Comparison of ENCODE assay signal across 31 cellular contexts in the genomic region with DNA sequence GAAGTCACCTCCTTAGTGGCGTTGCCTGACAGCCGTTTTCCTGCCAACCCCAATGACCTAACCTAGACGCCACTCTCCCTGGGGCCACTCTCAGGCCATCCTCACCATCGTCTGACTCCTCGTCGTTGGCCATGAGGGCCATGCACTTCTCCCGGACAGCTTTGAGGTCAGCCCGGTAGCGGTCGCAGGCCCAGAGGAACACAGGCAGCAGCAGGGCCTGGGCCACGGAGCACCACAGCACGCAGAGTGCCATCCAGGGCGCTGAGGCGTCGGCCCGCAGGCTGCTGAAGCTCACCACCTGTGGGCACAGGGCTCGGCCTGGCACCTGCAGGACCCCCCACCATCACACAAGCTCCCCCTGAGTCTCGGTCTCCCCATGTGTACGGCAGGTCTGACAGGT. TPM values are rescaled to one million over a fixed set of nuclear protein-coding genes. Genes with fewer than 3 reads are reported as not detected.
"Had no signal": no experiment of that assay in that cellular context is flagged by ENCODE, and none has a peak within 500 bp of the region (broad histone marks: within the 10 kb centered on the region; RNA-seq: fewer than 3 reads in every experiment).

No MANE protein-coding gene starts in this region.

- H3K4me3 ChIP-seq: gastrocnemius medialis, pancreas, right atrium auricular region, skin epidermis, spleen, testis, tibial artery, upper lobe of left lung had no signal

- ATAC-seq: esophagus mucosa; gastrocnemius medialis; left lobe of liver; naive thymus-derived CD8-positive, alpha-beta T cell; pancreas; stimulated activated memory B cell treated with anti-CD40 and anti-IgM and Interleukin-4, amounts not matched to agents 10 μg/mL and 1 μg/mL and 100 μg/mL, for 72 hours; stimulated activated naive CD8-positive, alpha-beta T cell treated with anti-CD3 and anti-CD28 coated beads, Interleukin-15, Interleukin-2, amounts not matched to agents 100 U/mL and 50 U/mL, for 24 hours had no signal

- H3K4me3 Mint-ChIP-seq: naive thymus-derived CD8-positive, alpha-beta T cell; nephron progenitor cell; stimulated activated memory B cell treated with anti-CD40 and anti-IgM and Interleukin-4, amounts not matched to agents 10 μg/mL and 1 μg/mL and 100 μg/mL, for 72 hours had no signal

- H3K27me3 ChIP-seq: testis had no signal

- H3K9me3 Mint-ChIP-seq: naive thymus-derived CD8-positive, alpha-beta T cell; nephron progenitor cell; stimulated activated memory B cell treated with anti-CD40 and anti-IgM and Interleukin-4, amounts not matched to agents 10 μg/mL and 1 μg/mL and 100 μg/mL, for 72 hours had no signal

- H3K36me3 Mint-ChIP-seq: stimulated activated memory B cell treated with anti-CD40 and anti-IgM and Interleukin-4, amounts not matched to agents 10 μg/mL and 1 μg/mL and 100 μg/mL, for 72 hours had no signal

- H3K27ac ChIP-seq: epithelial cell of prostate, gastrocnemius medialis, pancreas, right atrium auricular region, skin epidermis, spleen, testis, tibial artery, upper lobe of left lung had no signal

- FAIRE-seq: keratinocyte, pancreas, urothelium cell line had no signal

- H3K9me3 ChIP-seq: gastrocnemius medialis, pancreas, right atrium auricular region, spleen, testis, tibial artery, upper lobe of left lung had no signal

- H3K36me3 ChIP-seq: gastrocnemius medialis, pancreas had no signal

- H3K27ac Mint-ChIP-seq: naive thymus-derived CD8-positive, alpha-beta T cell; nephron progenitor cell; stimulated activated memory B cell treated with anti-CD40 and anti-IgM and Interleukin-4, amounts not matched to agents 10 μg/mL and 1 μg/mL and 100 μg/mL, for 72 hours had no signal

- DNase-seq: cortex of kidney; effector CD4-positive, alpha-beta T cell; foreskin fibroblast; gastrocnemius medialis; head of caudate nucleus; mammary epithelial cell; naive thymus-derived CD8-positive, alpha-beta T cell; nephron progenitor cell; occipital lobe; spleen; stimulated activated CD4-positive, alpha-beta T cell treated with anti-CD3 and anti-CD28 coated beads, Interleukin-4, amount 100 ng/mL, for 4 hours; stimulated activated naive CD8-positive, alpha-beta T cell treated with anti-CD3 and anti-CD28 coated beads, Interleukin-15, Interleukin-2, amounts not matched to agents 100 U/mL and 50 U/mL, for 24 hours; substantia nigra; testis; tibial artery had no signal

- H3K4me1 ChIP-seq: gastrocnemius medialis, pancreas, testis had no signal

RNA-seq across cellular contexts. Expression of gene HES3, which starts 7.3 kb away (rescaled TPM):
- total RNA-seq: dermis microvascular lymphatic vessel endothelial cell; esophagus mucosa; gastrocnemius medialis; glomerular endothelial cell; left lobe of liver; lower leg skin; mammary epithelial cell; mesenteric fat pad; myocyte; naive thymus-derived CD8-positive, alpha-beta T cell; occipital lobe; pancreas; posterior vena cava; right atrium auricular region; spleen; testis; upper lobe of left lung had no signal
- polyA plus RNA-seq: keratinocyte; mammary epithelial cell; naive thymus-derived CD8-positive, alpha-beta T cell; pancreas; spleen had no signal

RNA-seq across cellular contexts. Expression of gene RNF207, which starts 45.3 kb away (rescaled TPM):
- polyA plus RNA-seq: naive thymus-derived CD8-positive, alpha-beta T cell had no signal
